26 cellular contexts compared by ENCODE assay signal in genomic region chr15:57599299-57599810, GRCh38. TPM values are rescaled to one million over a fixed set of nuclear protein-coding genes. Genes with fewer than 3 reads are reported as not detected.
DNase-seq lines count a peak whose midpoint lies in the region; ATAC-seq and TF ChIP-seq lines count a peak whose summit lies in the region.
"Had no signal": no experiment of that assay in that cellular context is flagged by ENCODE, and none has a peak within 500 bp of the region (broad histone marks: within the 10 kb centered on the region; RNA-seq: fewer than 3 reads in every experiment).

No MANE protein-coding gene starts in this region.

- no peak overlapping the region for H2AFZ ChIP-seq in PC-3 (ENCODE audit: low read length)

- H3K36me3 ChIP-seq in PC-3 (ENCODE audit: low read depth, low read length) (no peaks in the 10 kb centered on the region), subcutaneous abdominal adipose tissue (ENCODE audit: control insufficient read depth in 5 of 5, insufficient read depth in 5 of 5, low read length in 5 of 5) (peaks cover 0 to 2% (median 1%) of the 10 kb centered on the region in 5 donors), A673 (ENCODE audit: insufficient read depth, low read length, poor library complexity, severe bottlenecking) (no peaks in the 10 kb centered on the region)
- H3K36me3 ChIP-seq: adrenal gland had no signal

- peak overlapping the region; percentile 27 for H3K4me2 ChIP-seq in PC-3 (ENCODE audit: low read length)

- no peaks in the 10 kb centered on the region for H3K9me3 Mint-ChIP-seq in activated naive CD4-positive, alpha-beta T cell treated with anti-CD3 and anti-CD28 coated beads, Interleukin-2, amount 50 U/mL, for 72 hours
- H3K9me3 Mint-ChIP-seq: activated naive CD4-positive, alpha-beta T cell treated with anti-CD3 and anti-CD28 coated beads for 36 hours; CD8-positive, alpha-beta memory T cell; stimulated activated effector memory CD8-positive, alpha-beta T cell treated with anti-CD3 and anti-CD28 coated beads, Interleukin-12 subunit alpha, Interleukin-12 subunit beta, amount 100 ng/mL, for 72 hours; T-helper 2 cell treated with Interferon-gamma antibody and Interleukin-4, amounts not matched to agents 5 μg/mL and 100 μg/mL, for 36 hours had no signal

- TF ChIP-seq CTCF in PC-3 (conservative IDR thresholded peaks at IDR 0.05; ENCODE audit: low read depth, low read length) (no peak), GM20000 (IDR thresholded peaks at IDR 0.05; ENCODE audit: extremely low read depth, missing control alignments) (no peak), A673 (conservative IDR thresholded peaks at IDR 0.05; ENCODE audit: low read depth, low read length) (no peak)

- no peaks in the 10 kb centered on the region for H3F3A ChIP-seq in PC-3 (ENCODE audit: low read length, unreplicated experiment)

- BruUV-seq in PC-3 (replicated peaks; lab: Mats Ljungman, UMichigan) (no TSS peak), A673 (replicated peaks; lab: Mats Ljungman, UMichigan) (no TSS peak)

- H3K4me1 ChIP-seq in PC-3 (ENCODE audit: insufficient read depth, low read length) = peaks cover 45% of the 10 kb centered on the region
- peaks cover 8 to 98% (median 91%) of the 10 kb centered on the region in 5 donors for H3K4me1 ChIP-seq in subcutaneous abdominal adipose tissue (ENCODE audit: control insufficient read depth in 5 of 5, insufficient read depth in 5 of 5, low read length in 5 of 5)
- H3K4me1 ChIP-seq in A673 (ENCODE audit: insufficient read depth, low read length, poor library complexity, severe bottlenecking) = no peaks in the 10 kb centered on the region

- peaks cover 27% of the 10 kb centered on the region for H3K79me2 ChIP-seq in PC-3 (ENCODE audit: low read length)

- no peaks in the 10 kb centered on the region for H3K9me3 ChIP-seq in PC-3 (ENCODE audit: low read length)
- H3K9me3 ChIP-seq in subcutaneous abdominal adipose tissue (ENCODE audit: control insufficient read depth in 5 of 5, low read length in 5 of 5) = no peaks in the 10 kb centered on the region
- no peaks in the 10 kb centered on the region for H3K9me3 ChIP-seq in A673 (ENCODE audit: low read depth, low read length, poor library complexity, severe bottlenecking)
- H3K9me3 ChIP-seq: adrenal gland had no signal

- POLR2A ChIA-PET in PC-3 (lab: Charles Lee; ENCODE audit: unreplicated experiment) = no interaction called here
- POLR2A ChIA-PET in A673 (lab: Charles Lee; ENCODE audit: low non-redundant PET) = no interaction called here

- DNase-seq in ELF-1 (ENCODE audit: low read depth, low spot score) (peak; percentile 59), PC-3 (no peak), islet precursor cell (peak; percentile 60), GM20000 (ENCODE audit: low spot score) (no peak), A673 (ENCODE audit: low spot score) (no peak)
- no peak for DNase-seq in activated naive CD4-positive, alpha-beta T cell treated with anti-CD3 and anti-CD28 coated beads, Interleukin-2, amount 50 U/mL, for 72 hours (ENCODE audit: low spot score in 2 of 2)
- DNase-seq: activated CD4-positive, alpha-beta T cell treated with anti-CD3 and anti-CD28 coated beads for 36 hours; activated CD8-positive, alpha-beta T cell treated with anti-CD3 and anti-CD28 coated beads, Interleukin-2, amount 10 ng/mL, durations not matched to agents 7 days and 5 days; activated naive CD4-positive, alpha-beta T cell treated with anti-CD3 and anti-CD28 coated beads for 36 hours; adrenal gland; CD8-positive, alpha-beta memory T cell; EL; foreskin melanocyte; Kasumi-1; mesendoderm; MV-4-11; NCI-H1436; NCI-H2081; NCI-H226; NCI-H526 treated with DMSO at 0.1 percent for 48 hours; NK-92 treated with Interleukin-12 subunit alpha and Interleukin-12 subunit beta, amount 100 ng/mL, for 24 hours; SHP77; substantia nigra had no signal

- ATAC-seq in PC-3 = no peak
- ATAC-seq in activated naive CD4-positive, alpha-beta T cell treated with anti-CD3 and anti-CD28 coated beads, Interleukin-2, amount 50 U/mL, for 72 hours = no peak
- ATAC-seq: activated CD4-positive, alpha-beta T cell treated with anti-CD3 and anti-CD28 coated beads for 36 hours; activated CD8-positive, alpha-beta T cell treated with anti-CD3 and anti-CD28 coated beads, Interleukin-2, amount 10 ng/mL, durations not matched to agents 7 days and 5 days; stimulated activated effector memory CD8-positive, alpha-beta T cell treated with anti-CD3 and anti-CD28 coated beads, Interleukin-12 subunit alpha, Interleukin-12 subunit beta, amount 100 ng/mL, for 72 hours had no signal

- H3K27ac ChIP-seq in PC-3 (ENCODE audit: low read length) (peak overlapping the region; percentile 26; the same call in 1 of the 2 replicates), subcutaneous abdominal adipose tissue (ENCODE audit: low read depth, low read length) (peak overlapping the region; percentile 93), A673 (ENCODE audit: low read depth, low read length, poor library complexity, severe bottlenecking) (no peak overlapping the region)
- H3K27ac ChIP-seq: adrenal gland had no signal

- H3K9ac ChIP-seq in PC-3 (ENCODE audit: low read length) (no peak overlapping the region), subcutaneous abdominal adipose tissue (ENCODE audit: low read length in 5 of 5) (peak overlapping the region in 1 of 5 donors; percentile 17)

- no peaks in the 10 kb centered on the region for H3K36me3 Mint-ChIP-seq in activated naive CD4-positive, alpha-beta T cell treated with anti-CD3 and anti-CD28 coated beads, Interleukin-2, amount 50 U/mL, for 72 hours
- H3K36me3 Mint-ChIP-seq: CD8-positive, alpha-beta memory T cell; stimulated activated effector memory CD8-positive, alpha-beta T cell treated with anti-CD3 and anti-CD28 coated beads, Interleukin-12 subunit alpha, Interleukin-12 subunit beta, amount 100 ng/mL, for 72 hours had no signal

- intact Hi-C loops in PC-3 (cut with micrococcal nuclease) (no loop called here), A673 (cut with micrococcal nuclease; ENCODE audit: unreplicated experiment) (no loop called here)

- no peak overlapping the region for H3K27ac Mint-ChIP-seq in activated naive CD4-positive, alpha-beta T cell treated with anti-CD3 and anti-CD28 coated beads, Interleukin-2, amount 50 U/mL, for 72 hours
- H3K27ac Mint-ChIP-seq: activated CD4-positive, alpha-beta T cell treated with anti-CD3 and anti-CD28 coated beads for 36 hours; activated CD8-positive, alpha-beta T cell treated with anti-CD3 and anti-CD28 coated beads, Interleukin-2, amount 10 ng/mL, durations not matched to agents 7 days and 5 days; activated naive CD4-positive, alpha-beta T cell treated with anti-CD3 and anti-CD28 coated beads for 36 hours; CD8-positive, alpha-beta memory T cell; stimulated activated effector memory CD8-positive, alpha-beta T cell treated with anti-CD3 and anti-CD28 coated beads, Interleukin-12 subunit alpha, Interleukin-12 subunit beta, amount 100 ng/mL, for 72 hours; T-helper 2 cell treated with Interferon-gamma antibody and Interleukin-4, amounts not matched to agents 5 μg/mL and 100 μg/mL, for 36 hours had no signal

- CTCF ChIA-PET in PC-3 (lab: Charles Lee) (no interaction called here), A673 (lab: Charles Lee) (no interaction called here)

- H3K4me3 ChIP-seq in PC-3 (ENCODE audit: low read length) (no peak overlapping the region), subcutaneous abdominal adipose tissue (ENCODE audit: low read depth in 1 of 5, low read length in 5 of 5) (no peak overlapping the region), A673 (ENCODE audit: low read depth, low read length, poor library complexity, severe bottlenecking) (no peak overlapping the region)
- H3K4me3 ChIP-seq: adrenal gland had no signal

- no peaks in the 10 kb centered on the region for H4K20me1 ChIP-seq in PC-3 (ENCODE audit: low read length)

- H3K9me2 ChIP-seq in PC-3 (replicated peaks; ENCODE audit: low read length) = no peaks in the 10 kb centered on the region

- no peaks in the 10 kb centered on the region for H3K27me3 ChIP-seq in PC-3 (ENCODE audit: low read length)
- no peaks in the 10 kb centered on the region for H3K27me3 ChIP-seq in subcutaneous abdominal adipose tissue (ENCODE audit: control insufficient read depth in 5 of 5, insufficient read depth in 4 of 5, low read length in 5 of 5)
- H3K27me3 ChIP-seq in A673 (replicated peaks; ENCODE audit: insufficient read depth, low read depth, low read length, poor library complexity) = peaks cover 16% of the 10 kb centered on the region
- H3K27me3 ChIP-seq: adrenal gland had no signal

RNA-seq across cellular contexts. Expression of gene MYZAP, which starts 7.7 kb away (rescaled TPM):
- total RNA-seq in PC-3 (2014; rRNA removed) (3.5 and 6.0 TPM in 2 replicates), A673 (2021) (not detected in 2 replicates)
- total RNA-seq in activated naive CD4-positive, alpha-beta T cell treated with anti-CD3 and anti-CD28 coated beads, Interleukin-2, amount 50 U/mL, for 72 hours = under 1 TPM in 1 of 2 donors, not detected in 1; 0.20 TPM
- total RNA-seq: activated CD8-positive, alpha-beta T cell treated with anti-CD3 and anti-CD28 coated beads, Interleukin-2, amount 10 ng/mL, durations not matched to agents 7 days and 5 days; CD8-positive, alpha-beta memory T cell had no signal

Comparison
In these comparisons a context has a peak if more than half of its experiments do, and no peak if none do; other contexts are left out.
1. DNase-seq: peak in ELF-1 (single experiment) and islet precursor cell (single experiment); none in PC-3 (single experiment), GM20000 (single experiment), activated naive CD4-positive, alpha-beta T cell treated with anti-CD3 and anti-CD28 coated beads, Interleukin-2, amount 50 U/mL, for 72 hours (0 of 2) and A673 (single experiment).